Comparison of ENCODE assay signal across 1 cellular context in genomic region chr11:10857604-10858504, GRCh38.
TF ChIP-seq lines count a peak whose summit lies in the region.

Gene ZBED5, minus strand, starts transcription at chr11:10858053. Its CDS starts 3,108 bp downstream, at chr11:10854945.

TF ChIP-seq in HepG2, 621 proteins besides CTCF, POLR2A, EP300 and RAD21 (continued from another document and continues in another):
- no peak for TF ChIP-seq ELK4 (CRISPR knock-in tag; IDR thresholded peaks at IDR 0.05; ENCODE audit: borderline replicate concordance)
- no peak for TF ChIP-seq SSRP1 (CRISPR knock-in tag; IDR thresholded peaks at IDR 0.05)
- TF ChIP-seq HNRNPUL1 (IDR thresholded peaks at IDR 0.05; ENCODE audit: low read depth, low read length), result no peak
- TF ChIP-seq ETS1 (CRISPR knock-in tag; IDR thresholded peaks at IDR 0.05), result no peak
- no peak for TF ChIP-seq KDM1A (CRISPR knock-in tag; IDR thresholded peaks at IDR 0.05)
- no peak for TF ChIP-seq ZNF362 (CRISPR knock-in tag; IDR thresholded peaks at IDR 0.05; ENCODE audit: borderline replicate concordance)
- TF ChIP-seq ZNF790 (CRISPR knock-in tag; IDR thresholded peaks at IDR 0.05; ENCODE audit: borderline replicate concordance), result peak; percentile 46; the same call in 1 of the 2 replicates
- TF ChIP-seq NFE2L2 (IDR thresholded peaks at IDR 0.05; ENCODE audit: low read length), result no peak; the same call in 1 of the 2 replicates
- TF ChIP-seq ZNF710 (CRISPR knock-in tag; IDR thresholded peaks at IDR 0.05; ENCODE audit: borderline replicate concordance), result peak; percentile 61; the same call in 1 of the 2 replicates
- no peak for TF ChIP-seq IKZF4 (CRISPR knock-in tag; IDR thresholded peaks at IDR 0.05; ENCODE audit: borderline replicate concordance, low read depth, not compliant biosample characterization)
- no peak for TF ChIP-seq ZNF576 (CRISPR knock-in tag; IDR thresholded peaks at IDR 0.05)
- no peak; the same call in none of the 2 replicates for TF ChIP-seq MED1 (CRISPR knock-in tag; IDR thresholded peaks at IDR 0.05)
- no peak; the same call in 1 of the 2 replicates for TF ChIP-seq SOX13 (IDR thresholded peaks at IDR 0.05)
- TF ChIP-seq SOX13 (CRISPR knock-in tag; conservative IDR thresholded peaks at IDR 0.05 in 1 of 2, IDR thresholded peaks at IDR 0.05 in 1 of 2), result peak in 1 of 2 experiments; percentile 26; a peak in 2 of 4 replicates
- 0 out of 2 replicates have a peak, but pooled peaks have one; percentile 21 for TF ChIP-seq ZKSCAN8 (CRISPR knock-in tag; IDR thresholded peaks at IDR 0.05; ENCODE audit: borderline replicate concordance)
- no peak; the same call in 1 of the 2 replicates for TF ChIP-seq ZNF280D (CRISPR knock-in tag; IDR thresholded peaks at IDR 0.05)
- peak; percentile 95 for TF ChIP-seq NFYB (CRISPR knock-in tag; IDR thresholded peaks at IDR 0.05)
- TF ChIP-seq HNRNPK (IDR thresholded peaks at IDR 0.05; ENCODE audit: low read depth, low read length, poor library complexity, severe bottlenecking), result peak; percentile 16
- TF ChIP-seq SP1 (IDR thresholded peaks at IDR 0.05), result no peak
- TF ChIP-seq SP1 (CRISPR knock-in tag; IDR thresholded peaks at IDR 0.05), result peak; percentile 41; the same call in 1 of the 2 replicates
- peak; percentile 65; the same call in 1 of the 2 replicates for TF ChIP-seq KDM5B (CRISPR knock-in tag; IDR thresholded peaks at IDR 0.05; ENCODE audit: borderline replicate concordance)
- TF ChIP-seq FOXA1 (IDR thresholded peaks at IDR 0.05), result no peak
- TF ChIP-seq FOXA1 (CRISPR knock-in tag; IDR thresholded peaks at IDR 0.05), result no peak
- TF ChIP-seq GLI4 (CRISPR knock-in tag; IDR thresholded peaks at IDR 0.05; ENCODE audit: borderline replicate concordance), result no peak; the same call in 1 of the 2 replicates
- no peak for TF ChIP-seq TRIM22 (IDR thresholded peaks at IDR 0.05)
- TF ChIP-seq ZBTB44 (CRISPR knock-in tag; IDR thresholded peaks at IDR 0.05), result 0 out of 2 replicates have a peak, but pooled peaks have one; percentile 20
- peak; percentile 71 for TF ChIP-seq GATAD1 (CRISPR knock-in tag; IDR thresholded peaks at IDR 0.05)
- TF ChIP-seq KDM6A (CRISPR knock-in tag; IDR thresholded peaks at IDR 0.05; ENCODE audit: low read depth), result no peak
- TF ChIP-seq ATRX (CRISPR knock-in tag; IDR thresholded peaks at IDR 0.05; ENCODE audit: borderline replicate concordance), result no peak
- no peak for TF ChIP-seq STAT6 (CRISPR knock-in tag; IDR thresholded peaks at IDR 0.05; ENCODE audit: borderline replicate concordance)
- no peak for TF ChIP-seq ATF7 (IDR thresholded peaks at IDR 0.05)
- no peak for TF ChIP-seq ATF7 (CRISPR knock-in tag; IDR thresholded peaks at IDR 0.05)
- peak; percentile 37 for TF ChIP-seq AGO1 (IDR thresholded peaks at IDR 0.05; ENCODE audit: low read depth, low read length, poor library complexity, severe bottlenecking)
- TF ChIP-seq ZNF7 (CRISPR knock-in tag; IDR thresholded peaks at IDR 0.05), result 0 out of 2 replicates have a peak, but pooled peaks have one; percentile 23
- TF ChIP-seq CENPX (CRISPR knock-in tag; IDR thresholded peaks at IDR 0.05), result no peak
- peak; percentile 20 for TF ChIP-seq ZC3H13 (CRISPR knock-in tag; IDR thresholded peaks at IDR 0.05)
- peak; percentile 43; the same call in 1 of the 2 replicates for TF ChIP-seq NCOA2 (CRISPR knock-in tag; IDR thresholded peaks at IDR 0.05)
- no peak; the same call in 2 of the 3 replicates for TF ChIP-seq MXI1 (IDR thresholded peaks at IDR 0.05; ENCODE audit: borderline replicate concordance, low read depth, low read length)
- no peak for TF ChIP-seq ZNF572 (CRISPR knock-in tag; IDR thresholded peaks at IDR 0.05)
- no peak for TF ChIP-seq ZNF232 (CRISPR knock-in tag; IDR thresholded peaks at IDR 0.05; ENCODE audit: borderline replicate concordance)
- TF ChIP-seq FOSL1 (CRISPR knock-in tag; IDR thresholded peaks at IDR 0.05; ENCODE audit: borderline replicate concordance), result no peak
- TF ChIP-seq LCORL (IDR thresholded peaks at IDR 0.05), result no peak; the same call in 1 of the 2 replicates
- peak; percentile 73; the same call in 1 of the 2 replicates for TF ChIP-seq LCORL (CRISPR knock-in tag; IDR thresholded peaks at IDR 0.05)
- TF ChIP-seq BCL3 (CRISPR knock-in tag; IDR thresholded peaks at IDR 0.05), result no peak
- no peak for TF ChIP-seq ZNF550 (CRISPR knock-in tag; IDR thresholded peaks at IDR 0.05; ENCODE audit: borderline replicate concordance)
- no peak; the same call in 1 of the 2 replicates for TF ChIP-seq ZNF782 (CRISPR knock-in tag; IDR thresholded peaks at IDR 0.05; ENCODE audit: borderline replicate concordance)
- no peak for TF ChIP-seq CREM (IDR thresholded peaks at IDR 0.05)
- no peak for TF ChIP-seq CREM (CRISPR knock-in tag; IDR thresholded peaks at IDR 0.05)
- TF ChIP-seq HMG20B (CRISPR knock-in tag; conservative IDR thresholded peaks at IDR 0.05), result no peak
- TF ChIP-seq ZBTB7B (CRISPR knock-in tag; IDR thresholded peaks at IDR 0.05), result peak; percentile 80
- peak; percentile 84; the same call in 1 of the 2 replicates for TF ChIP-seq ZNF225 (CRISPR knock-in tag; IDR thresholded peaks at IDR 0.05)
- TF ChIP-seq REL (CRISPR knock-in tag; conservative IDR thresholded peaks at IDR 0.05), result peak; percentile 17; the same call in 1 of the 2 replicates
